8 cellular contexts compared by ENCODE assay signal in the genomic region with DNA sequence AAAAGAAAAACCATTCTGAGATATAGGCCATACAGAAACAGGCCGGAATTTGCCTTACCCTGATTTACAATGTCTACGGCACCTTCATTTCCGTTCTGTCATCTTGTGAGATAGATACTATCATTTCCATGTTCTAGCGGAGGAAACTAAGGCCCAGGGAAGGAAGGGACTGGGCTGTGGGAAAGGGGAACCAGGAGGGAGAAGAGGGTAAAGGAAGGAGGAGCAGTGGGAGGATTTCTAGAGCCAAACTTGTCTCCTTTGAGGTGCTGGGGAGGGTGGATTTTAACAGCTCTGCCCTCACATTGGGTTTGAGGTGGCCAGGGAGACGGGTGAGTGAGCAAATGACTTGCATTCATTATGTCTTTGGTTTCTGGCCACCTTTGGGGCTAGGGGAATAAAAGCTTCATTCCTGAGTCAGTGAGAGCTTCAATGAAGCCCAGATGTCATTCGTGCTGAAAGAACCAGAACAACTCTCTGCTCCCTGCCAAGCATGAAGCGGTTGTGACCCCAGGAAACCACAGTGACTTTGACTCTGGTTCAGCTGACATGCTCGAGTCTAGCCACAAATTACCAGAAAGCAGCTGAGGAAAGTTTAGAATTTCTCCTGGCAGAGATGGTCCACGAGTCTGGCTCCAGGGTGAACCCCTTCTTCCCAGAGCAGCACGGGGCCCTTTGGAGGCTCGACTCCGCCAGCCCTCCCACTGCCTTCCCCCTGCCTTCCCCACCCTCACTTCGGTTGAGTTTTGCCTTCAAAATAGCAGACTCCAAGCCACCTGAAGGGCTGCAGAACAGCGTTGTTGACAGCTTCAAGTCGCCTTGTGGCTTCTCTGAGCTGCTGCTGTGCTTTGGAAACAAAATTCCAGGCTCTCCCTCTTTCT. TPM values are rescaled to one million over a fixed set of nuclear protein-coding genes. Genes with fewer than 3 reads are reported as not detected.
A peak's percentile ranks its signal among the peaks of the same experiment; 100 is the strongest.
DNase-seq lines count a peak whose midpoint lies in the region; ATAC-seq and TF ChIP-seq lines count a peak whose summit lies in the region.

No MANE protein-coding gene starts in this region.

- H3K4me1 ChIP-seq in tibial artery = peaks cover 0 to 74% (median 24%) of the 10 kb centered on the region in 4 donors
- no peaks in the 10 kb centered on the region for H3K4me1 ChIP-seq in psoas muscle

- intact Hi-C loops in tibial artery (cut with DNase I; ENCODE audit: low total_unique reads) = no loop called here
- intact Hi-C loops in psoas muscle (cut with DNase I) = no loop called here

- no peaks in the 10 kb centered on the region for H3K27me3 ChIP-seq in tibial artery
- no peaks in the 10 kb centered on the region for H3K27me3 ChIP-seq in psoas muscle (ENCODE audit: insufficient read depth in 3 of 3, low read length in 2 of 3)

- in situ Hi-C loops in G401 (cut with HindIII; ENCODE audit: low sequenced_read_pairs) = no loop called here

- WGBS in psoas muscle, 3 donors = 53 to 54% (median 53%) methylated on average over 15 of the region's 15 CpGs

- H3K4me3 ChIP-seq in fibroblast of villous mesenchyme (ENCODE audit: low read depth, low read length) (no peak overlapping the region), tibial artery (peak overlapping the region; percentile 60 to 62), psoas muscle (no peak overlapping the region)

- H3K9me3 ChIP-seq in tibial artery = no peaks in the 10 kb centered on the region
- no peaks in the 10 kb centered on the region for H3K9me3 ChIP-seq in psoas muscle

- no peak for TF ChIP-seq CTCF in fibroblast of villous mesenchyme (IDR thresholded peaks at IDR 0.05; ENCODE audit: insufficient read depth, low read depth, low read length)
- no peak for TF ChIP-seq CTCF in tibial artery (IDR thresholded peaks at IDR 0.05)
- no peak for TF ChIP-seq CTCF in psoas muscle (IDR thresholded peaks at IDR 0.05)

- peak overlapping the region; percentile 88 to 91 for H3K27ac ChIP-seq in tibial artery
- H3K27ac ChIP-seq in psoas muscle = no peak overlapping the region

- ATAC-seq in GM21423 (IDR thresholded peaks at IDR 0.05; ENCODE audit: unreplicated experiment) = peak; percentile 85
- no peak for ATAC-seq in psoas muscle

- H3K36me3 ChIP-seq in tibial artery (peaks cover 0 to 7% (median 5%) of the 10 kb centered on the region in 3 donors), psoas muscle (ENCODE audit: insufficient read depth in 1 of 2, low read depth in 1 of 2) (no peaks in the 10 kb centered on the region)

- peak; percentile 67 for DNase-seq in AG08396 (ENCODE audit: low spot score)
- peak; percentile 29 for DNase-seq in UCSD-AML1 (lab: John Stamatoyannopoulos, UW; ENCODE audit: unreplicated experiment)
- DNase-seq in fibroblast of villous mesenchyme (ENCODE audit: low read depth) = peak; percentile 58
- DNase-seq in tibial artery = no peak
- DNase-seq in activated effector memory CD4-positive, alpha-beta T cell treated with Interleukin-2 at 50 U/mL for 16 hours = no peak
- no peak for DNase-seq in psoas muscle
- DNase-seq in G401 (ENCODE audit: low spot score) = no peak

RNA-seq across cellular contexts. Expression of gene ACTG2, which starts 3.8 kb away (rescaled TPM):
- total RNA-seq in fibroblast of villous mesenchyme (59.6 and 113 TPM in 2 replicates), psoas muscle (1 to 10 TPM in 2 of 4 donors, under 1 TPM in 2; 0.44 to 3.4 (median 1.8) TPM)
- polyA plus RNA-seq in psoas muscle = 1 to 10 TPM; 2.5 to 4.0 (median 2.7) TPM
- not detected in 2 replicates for total RNA-seq in G401 (2014; rRNA removed; shearing (Covaris generic))

RNA-seq across cellular contexts. Expression of gene DGUOK, which starts 30.1 kb away (rescaled TPM):
- total RNA-seq in fibroblast of villous mesenchyme = 73.8 and 81.2 TPM in 2 replicates
- 10 to 100 TPM; 12.9 to 22.9 (median 20.7) TPM for total RNA-seq in psoas muscle
- 10 to 100 TPM; 22.3 to 74.2 (median 53.7) TPM for polyA plus RNA-seq in psoas muscle
- 57.2 and 68.9 TPM in 2 replicates for total RNA-seq in G401 (2014; rRNA removed; shearing (Covaris generic))

Comparison
In these comparisons a context has a peak if more than half of its experiments do, and no peak if none do; other contexts are left out.
1. DNase-seq: peak in AG08396 (single experiment), UCSD-AML1 (single experiment) and fibroblast of villous mesenchyme (single experiment); none in tibial artery (0 of 2), activated effector memory CD4-positive, alpha-beta T cell treated with Interleukin-2 at 50 U/mL for 16 hours (single experiment), psoas muscle (0 of 2) and G401 (single experiment).
2. H3K4me3 ChIP-seq: peak in tibial artery (2 of 2); none in fibroblast of villous mesenchyme (single experiment) and psoas muscle (single experiment).
3. RNA of gene ACTG2, which starts 3.8 kb away (total RNA-seq): 59.6 to 113 TPM in fibroblast of villous mesenchyme; 0.44 to 3.4 TPM in psoas muscle and not detected in G401; every median in the first group is over 10 times any median in the second.